ENCODE assay signal across 8 cellular contexts in the genomic region with DNA sequence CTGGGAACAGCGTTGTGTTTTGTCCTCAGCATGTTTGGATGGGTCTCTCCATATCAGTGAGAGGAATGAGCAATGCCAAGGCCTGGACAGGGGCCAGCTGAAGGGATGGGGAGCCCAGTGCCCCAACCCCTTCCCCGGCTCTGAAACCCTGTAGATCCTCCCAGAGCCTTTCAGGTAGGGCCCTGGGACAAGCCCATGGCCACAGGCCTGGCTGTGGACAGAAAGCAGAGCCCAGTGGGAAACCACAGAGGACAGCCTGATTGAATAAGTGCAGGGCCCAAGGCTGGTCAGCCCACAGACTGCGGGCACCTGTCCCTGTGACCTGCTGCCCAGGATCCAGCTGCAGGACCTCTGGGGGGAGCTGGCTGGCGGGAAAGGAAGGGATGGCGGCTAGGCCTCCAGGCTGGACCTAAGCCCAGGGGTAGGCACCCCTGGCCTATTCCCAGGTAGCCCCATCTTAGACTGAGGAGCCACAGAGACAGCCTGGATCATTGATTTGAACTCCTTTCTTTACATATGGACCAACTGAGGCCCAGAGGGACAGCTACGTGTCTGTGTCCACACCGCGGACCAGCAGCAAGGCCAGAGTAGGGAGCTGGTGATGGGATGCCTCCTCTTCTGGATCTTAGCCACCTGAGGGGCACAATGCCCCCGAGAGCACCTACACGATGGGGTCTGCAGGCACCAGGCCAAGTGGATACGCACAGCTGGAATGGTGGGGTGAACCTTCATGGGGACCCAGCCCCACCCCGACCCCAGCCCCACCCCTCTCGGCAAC. TPM values are rescaled to one million over a fixed set of nuclear protein-coding genes. Genes with fewer than 3 reads are reported as not detected.
DNase-seq lines count a peak whose midpoint lies in the region; ATAC-seq and TF ChIP-seq lines count a peak whose summit lies in the region.

No MANE protein-coding gene starts in this region.

- H3K4me1 ChIP-seq in HUES6 (ENCODE audit: control insufficient read depth, insufficient read depth, low read length) = peaks cover 59% of the 10 kb centered on the region
- H3K4me1 ChIP-seq in thoracic aorta (ENCODE audit: control insufficient read depth in 1 of 2, low read depth in 2 of 2) = peaks cover 26 to 51% of the 10 kb centered on the region in 2 donors

- H3K9me3 Mint-ChIP-seq in activated naive CD8-positive, alpha-beta T cell treated with anti-CD3 and anti-CD28 coated beads for 36 hours = no peaks in the 10 kb centered on the region

- H3K36me3 Mint-ChIP-seq in activated naive CD8-positive, alpha-beta T cell treated with anti-CD3 and anti-CD28 coated beads for 36 hours = peaks cover 2% of the 10 kb centered on the region

- peaks cover 74% of the 10 kb centered on the region for H3K4me1 Mint-ChIP-seq in activated naive CD8-positive, alpha-beta T cell treated with anti-CD3 and anti-CD28 coated beads for 36 hours

- no peaks in the 10 kb centered on the region for H3K27me3 Mint-ChIP-seq in activated naive CD8-positive, alpha-beta T cell treated with anti-CD3 and anti-CD28 coated beads for 36 hours

- H3K4me3 ChIP-seq in HUES6 (ENCODE audit: low read depth, low read length) (peak overlapping the region; percentile 61; the same call in 1 of the 2 replicates), thoracic aorta (peak overlapping the region; percentile 99)

- TF ChIP-seq CTCF in thoracic aorta (IDR thresholded peaks at IDR 0.05) = no peak

- no peak overlapping the region for H3K27ac ChIP-seq in HUES6 (ENCODE audit: low read depth, low read length)
- peak overlapping the region; percentile 35 for H3K27ac ChIP-seq in layer of hippocampus (ENCODE audit: low read depth, low read length)
- H3K27ac ChIP-seq in thoracic aorta = peak overlapping the region; percentile 63 to 70

- peak overlapping the region; percentile 80 for H3K4me3 Mint-ChIP-seq in activated naive CD8-positive, alpha-beta T cell treated with anti-CD3 and anti-CD28 coated beads for 36 hours

- H3K36me3 ChIP-seq in HUES6 (ENCODE audit: control insufficient read depth, insufficient read depth, low read length) (no peaks in the 10 kb centered on the region), thoracic aorta (no peaks in the 10 kb centered on the region)

- no peak for DNase-seq in activated naive CD8-positive, alpha-beta T cell treated with anti-CD3 and anti-CD28 coated beads for 36 hours
- DNase-seq in thoracic aorta (ENCODE audit: low spot score) = no peak

- no peak overlapping the region for H3K9ac ChIP-seq in HUES6 (ENCODE audit: low read length)

- no peak overlapping the region for H3K27ac Mint-ChIP-seq in activated naive CD8-positive, alpha-beta T cell treated with anti-CD3 and anti-CD28 coated beads for 36 hours

- H3K27me3 ChIP-seq in HUES6 (ENCODE audit: control insufficient read depth, insufficient read depth, low read length) = peaks cover 14% of the 10 kb centered on the region; the same call in 1 of the 2 replicates
- H3K27me3 ChIP-seq in layer of hippocampus (ENCODE audit: control insufficient read depth, insufficient read depth, low read length) = no peaks in the 10 kb centered on the region
- no peaks in the 10 kb centered on the region for H3K27me3 ChIP-seq in thoracic aorta (replicated peaks; ENCODE audit: insufficient read depth)

- H3K9me3 ChIP-seq in HUES6 (ENCODE audit: control insufficient read depth, insufficient read depth, low read depth, low read length) = no peaks in the 10 kb centered on the region
- no peaks in the 10 kb centered on the region for H3K9me3 ChIP-seq in thoracic aorta

- ATAC-seq in thoracic aorta (ENCODE audit: insufficient number of reproducible peaks, low FRiP score, low read depth) = no peak
- ATAC-seq in HG02970 (IDR thresholded peaks at IDR 0.05; ENCODE audit: low FRiP score, unreplicated experiment) = no peak
- ATAC-seq in esophagus mucosa = no peak
- ATAC-seq in HG03175 (IDR thresholded peaks at IDR 0.05; ENCODE audit: unreplicated experiment) = no peak
- ATAC-seq in HG03159 (IDR thresholded peaks at IDR 0.05; ENCODE audit: unreplicated experiment) = no peak

RNA-seq across cellular contexts. Expression of a gene that starts 1.3 kb away (rescaled TPM):
- total RNA-seq in activated naive CD8-positive, alpha-beta T cell treated with anti-CD3 and anti-CD28 coated beads for 36 hours = 10 to 100 TPM in 1 of 2 experiments, 1 to 10 TPM in 1; 8.7 to 10.2 TPM
- 10 to 100 TPM; 26.4 to 43.2 TPM for total RNA-seq in thoracic aorta
- total RNA-seq in esophagus mucosa = 1.4 TPM

RNA-seq across cellular contexts. Expression of a gene that starts 7.4 kb away (rescaled TPM):
- total RNA-seq in activated naive CD8-positive, alpha-beta T cell treated with anti-CD3 and anti-CD28 coated beads for 36 hours = 1 to 10 TPM; 1.3 to 1.4 TPM
- under 1 TPM in 1 of 2 donors, not detected in 1; 0.27 TPM for total RNA-seq in thoracic aorta
- total RNA-seq in esophagus mucosa = 0.44 TPM

RNA-seq across cellular contexts. Expression of a gene that starts 48.8 kb away (rescaled TPM):
- 1 to 10 TPM; 4.5 to 4.8 TPM for total RNA-seq in activated naive CD8-positive, alpha-beta T cell treated with anti-CD3 and anti-CD28 coated beads for 36 hours
- total RNA-seq in thoracic aorta (10 to 100 TPM; 43.2 to 70.1 TPM), esophagus mucosa (25.0 TPM)
